In the genomic region with DNA sequence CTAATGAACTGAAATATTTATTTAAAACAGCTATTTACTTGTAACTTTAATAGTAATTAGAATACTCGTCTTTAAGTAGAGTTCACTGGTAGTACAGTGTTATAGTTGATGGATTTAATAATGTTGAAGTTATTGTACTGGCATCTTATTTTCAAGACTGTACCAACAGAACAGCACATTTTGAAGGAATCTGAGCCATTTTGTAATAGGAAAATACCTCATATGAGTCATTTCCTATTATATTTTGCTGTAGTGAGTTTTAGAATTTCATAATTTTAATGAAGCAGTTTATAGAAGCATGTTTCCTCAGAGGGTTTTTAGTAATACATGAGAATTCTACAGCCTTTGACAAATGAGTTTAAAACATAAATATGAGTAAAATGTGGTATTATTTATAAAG, we compare ENCODE assay signal across 19 cellular contexts.
DNase-seq lines count a peak whose midpoint lies in the region; ATAC-seq, FAIRE-seq and TF ChIP-seq lines count a peak whose summit lies in the region.
"Had no signal": no experiment of that assay in that cellular context is flagged by ENCODE, and none has a peak within 500 bp of the region (broad histone marks: within the 10 kb centered on the region; RNA-seq: fewer than 3 reads in every experiment).

No MANE protein-coding gene starts in this region.

- no peaks in the 10 kb centered on the region for H3K79me2 ChIP-seq in astrocyte (ENCODE audit: insufficient read depth, low read length)

- no peak overlapping the region for H3K9ac ChIP-seq in astrocyte (ENCODE audit: low read length)

- H3K27me3 ChIP-seq in breast epithelium, result no peaks in the 10 kb centered on the region
- no peaks in the 10 kb centered on the region for H3K27me3 ChIP-seq in astrocyte (ENCODE audit: insufficient read depth, low read length)
- no peaks in the 10 kb centered on the region for H3K27me3 ChIP-seq in left lung
- H3K27me3 ChIP-seq: neutrophil, transverse colon had no signal

- H2AFZ ChIP-seq in astrocyte (ENCODE audit: low read depth, low read length), result no peak overlapping the region

- H3K9me3 ChIP-seq in breast epithelium, result no peaks in the 10 kb centered on the region
- H3K9me3 ChIP-seq in astrocyte (ENCODE audit: insufficient read depth, low read depth, low read length), result no peaks in the 10 kb centered on the region
- no peaks in the 10 kb centered on the region for H3K9me3 ChIP-seq in left lung
- H3K9me3 ChIP-seq: neutrophil, transverse colon had no signal

- TF ChIP-seq POLR2A in breast epithelium (IDR thresholded peaks at IDR 0.05), result no peak

- TF ChIP-seq CTCF in MCF 10A (IDR thresholded peaks at IDR 0.05; ENCODE audit: unreplicated experiment), result no peak
- TF ChIP-seq CTCF in breast epithelium (IDR thresholded peaks at IDR 0.05), result no peak
- no peak for TF ChIP-seq CTCF in astrocyte (IDR thresholded peaks at IDR 0.05; ENCODE audit: insufficient read depth, low read depth, low read length)
- TF ChIP-seq CTCF in left lung (IDR thresholded peaks at IDR 0.05), result no peak

- intact Hi-C loops in MCF 10A (cut with micrococcal nuclease) (no loop called here), breast epithelium (cut with DNase I; ENCODE audit: low total_unique reads) (loop anchor here (10.0 kb wide), 1 partner anchor 1736 kb away; no protein-coding TSS in a partner anchor), left lung (cut with DNase I) (no loop called here)

- H3K36me3 ChIP-seq in breast epithelium, result no peaks in the 10 kb centered on the region
- H3K36me3 ChIP-seq in astrocyte (ENCODE audit: insufficient read depth, low read length), result no peaks in the 10 kb centered on the region
- no peaks in the 10 kb centered on the region for H3K36me3 ChIP-seq in left lung
- H3K36me3 ChIP-seq: neutrophil, transverse colon had no signal

- H3K4me3 Mint-ChIP-seq in MCF 10A (ENCODE audit: unreplicated experiment) (no peak overlapping the region), astrocyte (ENCODE audit: unreplicated experiment) (no peak overlapping the region)
- H3K4me3 Mint-ChIP-seq: activated CD8-positive, alpha-beta memory T cell treated with anti-CD3 and anti-CD28 coated beads, Interleukin-2, amount 10 ng/mL, durations not matched to agents 7 days and 5 days; brain; CD8-positive, alpha-beta memory T cell had no signal

- H4K20me1 ChIP-seq in astrocyte (ENCODE audit: insufficient read depth, low read length), result no peaks in the 10 kb centered on the region

- no peak overlapping the region for H3K4me2 ChIP-seq in astrocyte (ENCODE audit: low read length)

- H3K27ac ChIP-seq in breast epithelium (no peak overlapping the region), astrocyte (ENCODE audit: low read depth, low read length) (no peak overlapping the region), left lung (no peak overlapping the region)
- H3K27ac ChIP-seq: neutrophil, transverse colon had no signal

- no peak for ATAC-seq in HG03432 (IDR thresholded peaks at IDR 0.05; ENCODE audit: unreplicated experiment)
- no peak for ATAC-seq in HG02610 (IDR thresholded peaks at IDR 0.05; ENCODE audit: unreplicated experiment)
- no peak for ATAC-seq in left lung
- ATAC-seq: activated CD4-positive, CD25-positive, alpha-beta regulatory T cell treated with anti-CD3 and anti-CD28 coated beads, Interleukin-2, amount 50 U/mL, for 24 hours; activated CD8-positive, alpha-beta memory T cell treated with anti-CD3 and anti-CD28 coated beads, Interleukin-2, amount 10 ng/mL, durations not matched to agents 7 days and 5 days had no signal

- no peaks in the 10 kb centered on the region for H3K27me3 Mint-ChIP-seq in MCF 10A (ENCODE audit: insufficient read depth, unreplicated experiment)
- H3K27me3 Mint-ChIP-seq in astrocyte (ENCODE audit: low read depth, unreplicated experiment), result no peaks in the 10 kb centered on the region
- H3K27me3 Mint-ChIP-seq: activated CD8-positive, alpha-beta memory T cell treated with anti-CD3 and anti-CD28 coated beads, Interleukin-2, amount 10 ng/mL, durations not matched to agents 7 days and 5 days; brain; CD8-positive, alpha-beta memory T cell had no signal

- DNase-seq in MCF 10A (ENCODE audit: unreplicated experiment) (peak; percentile 62), breast epithelium (ENCODE audit: low spot score in 2 of 2) (no peak), astrocyte (ENCODE audit: low read depth) (peak; percentile 26), fibroblast of the conjunctiva (ENCODE audit: low read depth) (peak; percentile 20), urothelium cell line (ENCODE audit: low spot score) (no peak), left lung (no peak)
- DNase-seq: 8988T; activated CD8-positive, alpha-beta memory T cell treated with anti-CD3 and anti-CD28 coated beads, Interleukin-2, amount 10 ng/mL, durations not matched to agents 7 days and 5 days; activated gamma-delta T cell treated with Interleukin-2 at 50 U/mL for 16 hours; CD8-positive, alpha-beta memory T cell; effector CD8-positive, alpha-beta T cell; midbrain; SHP77; transverse colon had no signal

- H3K36me3 Mint-ChIP-seq in MCF 10A (ENCODE audit: insufficient read depth, unreplicated experiment) (no peaks in the 10 kb centered on the region), astrocyte (ENCODE audit: low read depth, unreplicated experiment) (no peaks in the 10 kb centered on the region)
- H3K36me3 Mint-ChIP-seq: activated CD8-positive, alpha-beta memory T cell treated with anti-CD3 and anti-CD28 coated beads, Interleukin-2, amount 10 ng/mL, durations not matched to agents 7 days and 5 days; brain; CD8-positive, alpha-beta memory T cell had no signal

- H3K27ac Mint-ChIP-seq in MCF 10A (ENCODE audit: low read depth, unreplicated experiment) (no peak overlapping the region), astrocyte (ENCODE audit: unreplicated experiment) (no peak overlapping the region)
- H3K27ac Mint-ChIP-seq: activated CD8-positive, alpha-beta memory T cell treated with anti-CD3 and anti-CD28 coated beads, Interleukin-2, amount 10 ng/mL, durations not matched to agents 7 days and 5 days; brain; CD8-positive, alpha-beta memory T cell had no signal

- POLR2A ChIA-PET in MCF 10A (lab: Yijun Ruan, JAX), result no interaction called here

- no peak for FAIRE-seq in astrocyte (lab: Jason Lieb, UNC)
- no peak for FAIRE-seq in urothelium cell line (lab: Jason Lieb, UNC)

- H3K9me3 Mint-ChIP-seq in MCF 10A (ENCODE audit: unreplicated experiment) (no peaks in the 10 kb centered on the region), astrocyte (ENCODE audit: unreplicated experiment) (no peaks in the 10 kb centered on the region)
- H3K9me3 Mint-ChIP-seq: brain had no signal

- no peaks in the 10 kb centered on the region for H3K4me1 ChIP-seq in breast epithelium
- peaks cover 3% of the 10 kb centered on the region for H3K4me1 ChIP-seq in astrocyte (ENCODE audit: insufficient read depth, low read length)
- H3K4me1 ChIP-seq in left lung, result no peaks in the 10 kb centered on the region

- H3K4me1 Mint-ChIP-seq in MCF 10A (ENCODE audit: insufficient read depth, unreplicated experiment) (peaks cover 12% of the 10 kb centered on the region), astrocyte (ENCODE audit: low read depth, unreplicated experiment) (no peaks in the 10 kb centered on the region)
- H3K4me1 Mint-ChIP-seq: activated CD8-positive, alpha-beta memory T cell treated with anti-CD3 and anti-CD28 coated beads, Interleukin-2, amount 10 ng/mL, durations not matched to agents 7 days and 5 days; brain; CD8-positive, alpha-beta memory T cell had no signal

- BruUV-seq in MCF 10A (replicated peaks; lab: Mats Ljungman, UMichigan), result no TSS peak

- CTCF ChIA-PET in MCF 10A (lab: Yijun Ruan, JAX), result no interaction called here

- H3K4me3 ChIP-seq in breast epithelium (no peak overlapping the region), astrocyte (ENCODE audit: insufficient read depth, low read depth, low read length) (no peak overlapping the region), left lung (no peak overlapping the region)
- H3K4me3 ChIP-seq: transverse colon had no signal

Comparison
In these comparisons a context has a peak if more than half of its experiments do, and no peak if none do; other contexts are left out.
1. DNase-seq: peak in MCF 10A (single experiment), astrocyte (single experiment) and fibroblast of the conjunctiva (single experiment); none in breast epithelium (0 of 2), urothelium cell line (single experiment) and left lung (0 of 2).